29 cellular contexts compared by ENCODE assay signal in genomic region chr22:20809538-20810185, GRCh38. TPM values are rescaled to one million over a fixed set of nuclear protein-coding genes. Genes with fewer than 3 reads are reported as not detected.
"Had no signal": no experiment of that assay in that cellular context is flagged by ENCODE, and none has a peak within 500 bp of the region (broad histone marks: within the 10 kb centered on the region; RNA-seq: fewer than 3 reads in every experiment).

No MANE protein-coding gene starts in this region.

- H3K36me3 Mint-ChIP-seq: natural killer cell had no signal

- DNase-seq: activated B cell treated with CpG ODN at 0.5 μM for 24 hours; activated CD4-positive, alpha-beta T cell treated with anti-CD3 and anti-CD28 coated beads for 36 hours; activated CD4-positive, alpha-beta T cell treated with anti-CD3 and anti-CD28 coated beads, Interleukin-2, amount 50 U/mL, for 4 hours; activated CD8-positive, alpha-beta memory T cell treated with anti-CD3 and anti-CD28 coated beads, Interleukin-2, amount 50 U/mL, for 4 hours; activated gamma-delta T cell; activated naive CD4-positive, alpha-beta T cell treated with anti-CD3 and anti-CD28 coated beads, Interleukin-2, amount 10 ng/mL, durations not matched to agents 7 days and 5 days; activated T-cell treated with anti-CD3 and anti-CD28 coated beads, Interleukin-2, amount 50 U/mL, for 1 hour; aorta; cortex of kidney; effector memory CD8-positive, alpha-beta T cell; foreskin fibroblast; head of caudate nucleus; hippocampal formation; left cardiac atrium; mammary epithelial cell; midbrain; natural killer cell; occipital lobe; stimulated activated CD4-positive, alpha-beta T cell treated with anti-CD3 and anti-CD28 coated beads, Interleukin-2, amount 100 ng/mL, for 48 hours; stimulated activated naive CD4-positive, alpha-beta T cell treated with Interleukin-2 at 50 U/mL for 16 hours; testis; transverse colon had no signal

- H3K4me1 ChIP-seq: neural progenitor cell, right atrium auricular region, testis, transverse colon had no signal

- ATAC-seq: effector memory CD8-positive, alpha-beta T cell; left cardiac atrium had no signal

- H3K36me3 ChIP-seq: neural progenitor cell had no signal

- H3K9me3 Mint-ChIP-seq: activated B cell treated with CpG ODN at 0.5 μM for 24 hours; activated naive CD4-positive, alpha-beta T cell treated with anti-CD3 and anti-CD28 coated beads, Interleukin-2, amount 10 ng/mL, durations not matched to agents 7 days and 5 days; activated T-helper 1 cell treated with anti-CD3 and anti-CD28 coated beads, Interleukin-12 subunit alpha, Interleukin-12 subunit beta, Interleukin-2, Interleukin-4 antibody, amounts not matched to agents 30 ng/mL and 10 ng/mL and 1 ng/mL, durations not matched to agents 14 hours and 24 hours and 36 hours; brain; effector memory CD8-positive, alpha-beta T cell; natural killer cell; neural progenitor cell had no signal

- H3K27ac ChIP-seq: neural progenitor cell, right atrium auricular region, testis, transverse colon had no signal

- H3K4me1 Mint-ChIP-seq: brain had no signal

- H3K27me3 Mint-ChIP-seq: activated B cell treated with CpG ODN at 0.5 μM for 24 hours; activated CD4-positive, alpha-beta T cell treated with anti-CD3 and anti-CD28 coated beads for 36 hours; activated naive CD4-positive, alpha-beta T cell treated with anti-CD3 and anti-CD28 coated beads, Interleukin-2, amount 10 ng/mL, durations not matched to agents 7 days and 5 days; brain; effector memory CD8-positive, alpha-beta T cell had no signal

- H3K27me3 ChIP-seq: neural progenitor cell, right atrium auricular region, testis, transverse colon had no signal

- H3K9me3 ChIP-seq: right atrium auricular region, testis, transverse colon had no signal

- H3K4me3 Mint-ChIP-seq: activated B cell treated with CpG ODN at 0.5 μM for 24 hours; activated CD4-positive, alpha-beta T cell treated with anti-CD3 and anti-CD28 coated beads for 36 hours; activated naive CD4-positive, alpha-beta T cell treated with anti-CD3 and anti-CD28 coated beads, Interleukin-2, amount 10 ng/mL, durations not matched to agents 7 days and 5 days; activated T-helper 1 cell treated with anti-CD3 and anti-CD28 coated beads, Interleukin-12 subunit alpha, Interleukin-12 subunit beta, Interleukin-2, Interleukin-4 antibody, amounts not matched to agents 30 ng/mL and 10 ng/mL and 1 ng/mL, durations not matched to agents 14 hours and 24 hours and 36 hours; brain; effector memory CD8-positive, alpha-beta T cell; natural killer cell; neural progenitor cell had no signal

- H3K4me3 ChIP-seq: neural progenitor cell, right atrium auricular region, testis, transverse colon had no signal

- H3K27ac Mint-ChIP-seq: activated B cell treated with CpG ODN at 0.5 μM for 24 hours; effector memory CD8-positive, alpha-beta T cell; neural progenitor cell had no signal

RNA-seq across cellular contexts. Expression of gene SERPIND1, which starts 35.7 kb away (rescaled TPM):
- total RNA-seq: activated B cell treated with CpG ODN at 0.5 μM for 24 hours; activated CD4-positive, alpha-beta T cell treated with anti-CD3 and anti-CD28 coated beads for 36 hours; activated CD8-positive, alpha-beta memory T cell treated with anti-CD3 and anti-CD28 coated beads for 36 hours; activated T-helper 1 cell treated with anti-CD3 and anti-CD28 coated beads, Interleukin-12 subunit alpha, Interleukin-12 subunit beta, Interleukin-2, Interleukin-4 antibody, amounts not matched to agents 30 ng/mL and 10 ng/mL and 1 ng/mL, durations not matched to agents 14 hours and 24 hours and 36 hours; mammary epithelial cell; T-helper 2 cell treated with Interferon-gamma antibody and Interleukin-4, amounts not matched to agents 100 ng/mL and 5 ng/mL, for 36 hours; transverse colon had no signal
- polyA plus RNA-seq: keratinocyte, mammary epithelial cell had no signal
